ENCODE assay signal across 19 cellular contexts in the genomic region with DNA sequence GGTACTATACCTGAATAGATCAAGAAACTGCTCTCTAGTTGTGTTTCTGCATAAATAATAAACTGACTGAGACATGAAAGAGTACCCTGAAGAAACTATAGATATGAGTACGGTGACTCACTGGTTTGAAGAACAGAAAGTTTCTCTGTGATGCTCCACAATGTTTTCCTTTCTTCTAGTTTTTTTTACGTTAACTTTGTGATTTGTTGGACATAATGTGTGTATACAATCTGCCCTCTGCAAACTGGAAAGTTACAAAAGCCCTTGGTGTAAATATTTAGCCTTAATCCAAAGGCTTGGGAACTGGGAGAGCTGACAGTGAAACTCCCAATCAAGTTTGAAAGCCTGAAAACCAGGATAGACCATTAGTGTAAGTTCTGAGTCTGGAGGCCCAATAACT. TPM values are rescaled to one million over a fixed set of nuclear protein-coding genes. Genes with fewer than 3 reads are reported as not detected.
DNase-seq lines count a peak whose midpoint lies in the region; ATAC-seq, FAIRE-seq and TF ChIP-seq lines count a peak whose summit lies in the region.
"Had no signal": no experiment of that assay in that cellular context is flagged by ENCODE, and none has a peak within 500 bp of the region (broad histone marks: within the 10 kb centered on the region; RNA-seq: fewer than 3 reads in every experiment).

No MANE protein-coding gene starts in this region.

- FAIRE-seq in HepG2 (lab: Jason Lieb, UNC) = no peak
- FAIRE-seq: A549, GM12892, GM18507 had no signal

- H3K4me1 ChIP-seq in HepG2 (ENCODE audit: insufficient read depth, low read length) = peaks cover 34% of the 10 kb centered on the region
- H3K4me1 ChIP-seq in right lobe of liver = peaks cover 0 to 8% (median 0%) of the 10 kb centered on the region in 4 donors
- H3K4me1 ChIP-seq in smooth muscle cell (ENCODE audit: low read depth) = no peaks in the 10 kb centered on the region
- H3K4me1 ChIP-seq: A549 had no signal

- H3K4me1 Mint-ChIP-seq in activated T-helper 17 cell treated with anti-CD3 and anti-CD28 coated beads, Interleukin-2, amount 50 U/mL, for 72 hours = no peaks in the 10 kb centered on the region

- H3K9me3 Mint-ChIP-seq in activated T-helper 17 cell treated with anti-CD3 and anti-CD28 coated beads, Interleukin-2, amount 50 U/mL, for 72 hours = no peaks in the 10 kb centered on the region
- H3K9me3 Mint-ChIP-seq: CD4-positive, alpha-beta T cell had no signal

- H3K9me3 ChIP-seq in HepG2 (ENCODE audit: low read length) (no peaks in the 10 kb centered on the region), right lobe of liver (no peaks in the 10 kb centered on the region), smooth muscle cell (replicated peaks; ENCODE audit: low read depth) (no peaks in the 10 kb centered on the region)
- H3K9me3 ChIP-seq: A549, HAP-1 had no signal

- DNase-seq in HepG2 (ENCODE audit: low spot score) (peak; percentile 48), right lobe of liver (no peak), fibroblast of villous mesenchyme (ENCODE audit: low read depth) (peak; percentile 37), smooth muscle cell (lab: John Stamatoyannopoulos, UW; ENCODE audit: unreplicated experiment) (no peak), head of caudate nucleus (no peak), NK-92 (lab: John Stamatoyannopoulos, UW; ENCODE audit: unreplicated experiment) (no peak)
- DNase-seq: AML-193; CD4-positive, alpha-beta T cell; DMS153; DMS79; GDM1 had no signal

- WGBS in HepG2 (ENCODE audit: low lambda C conversion rate) = 0% methylated on average over 2 of the region's 2 CpGs
- 68% methylated on average over 2 of the region's 2 CpGs for whole genome bisulfite sequencing in right lobe of liver (ENCODE audit: insufficient coverage, low coverage, low lambda C conversion rate, missing lambda C conversion rate)
- WGBS in smooth muscle cell (ENCODE audit: low lambda C conversion rate) = 26% methylated on average over 2 of the region's 2 CpGs

- CTCF ChIA-PET in HepG2 (lab: Yijun Ruan, JAX; ENCODE audit: low intra/inter-chr PET ratio, low total read pairs) = no interaction called here

- TF ChIP-seq POLR2A in HepG2 (IDR thresholded peaks at IDR 0.05; ENCODE audit: insufficient read depth in 1 of 2, low read depth in 2 of 2, low read length in 2 of 2) (no peak), right lobe of liver (IDR thresholded peaks at IDR 0.05) (no peak)

- peaks cover 7% of the 10 kb centered on the region for H3F3A ChIP-seq in smooth muscle cell (ENCODE audit: low read depth)

- TF ChIP-seq EP300 in HepG2 (IDR thresholded peaks at IDR 0.05; ENCODE audit: low read depth in 2 of 2, low read length in 2 of 2) (peak in 1 of 2 experiments; percentile 51; a peak in 2 of 4 replicates), HepG2 (CRISPR knock-in tag; IDR thresholded peaks at IDR 0.05; ENCODE audit: borderline replicate concordance) (no peak)

- no peaks in the 10 kb centered on the region for H4K20me1 ChIP-seq in HepG2 (ENCODE audit: insufficient read depth, low read length)
- H4K20me1 ChIP-seq in smooth muscle cell (ENCODE audit: low read depth) = no peaks in the 10 kb centered on the region

- peak overlapping the region; percentile 24 for H3K4me2 ChIP-seq in HepG2 (ENCODE audit: low read depth, low read length)
- H3K4me2 ChIP-seq in smooth muscle cell = no peak overlapping the region
- H3K4me2 ChIP-seq: A549 had no signal

- in situ Hi-C loops in HepG2 (cut with HindIII; ENCODE audit: extremely low pct_ligation_motif_present, low pct_unique_long_range_greater_than_20kb) = no loop called here

- H3K27me3 Mint-ChIP-seq in activated T-helper 17 cell treated with anti-CD3 and anti-CD28 coated beads, Interleukin-2, amount 50 U/mL, for 72 hours = peaks cover 32% of the 10 kb centered on the region

- no peaks in the 10 kb centered on the region for H3K79me2 ChIP-seq in HepG2 (ENCODE audit: insufficient read depth, low read length)
- H3K79me2 ChIP-seq in smooth muscle cell (ENCODE audit: low read depth) = no peaks in the 10 kb centered on the region

- TF ChIP-seq RAD21 in HepG2 (CRISPR knock-in tag; IDR thresholded peaks at IDR 0.05) = no peak

- no TSS peak for BruUV-seq in HepG2 (replicated peaks; lab: Mats Ljungman, UMichigan)

- H3K36me3 Mint-ChIP-seq in activated T-helper 17 cell treated with anti-CD3 and anti-CD28 coated beads, Interleukin-2, amount 50 U/mL, for 72 hours (ENCODE audit: low read depth) = no peaks in the 10 kb centered on the region

- TF ChIP-seq CTCF in HepG2 (CRISPR knock-in tag; IDR thresholded peaks at IDR 0.05) (no peak), right lobe of liver (IDR thresholded peaks at IDR 0.05) (no peak), fibroblast of villous mesenchyme (IDR thresholded peaks at IDR 0.05; ENCODE audit: insufficient read depth, low read depth, low read length) (no peak), smooth muscle cell (IDR thresholded peaks at IDR 0.05; ENCODE audit: borderline replicate concordance, insufficient read depth, poor library complexity, severe bottlenecking) (no peak)

- H3K4me3 Mint-ChIP-seq in activated T-helper 17 cell treated with anti-CD3 and anti-CD28 coated beads, Interleukin-2, amount 50 U/mL, for 72 hours = no peak overlapping the region
- H3K4me3 Mint-ChIP-seq: CD4-positive, alpha-beta T cell had no signal

- POLR2A ChIA-PET in HepG2 (lab: Yijun Ruan, JAX) = interaction anchor here (1.0 kb wide), 1 partner anchor 32 kb away, joined by 5 read pairs; a partner anchor contains a TSS

- H3K4me3 ChIP-seq in HepG2 (replicated peaks in 1 of 3; ENCODE audit: insufficient read depth in 1 of 3, low read depth in 2 of 3, low read length in 3 of 3) (no peak overlapping the region), right lobe of liver (no peak overlapping the region), fibroblast of villous mesenchyme (ENCODE audit: low read depth, low read length) (no peak overlapping the region), smooth muscle cell (no peak overlapping the region)
- H3K4me3 ChIP-seq: A549, HAP-1 had no signal

- intact Hi-C loops in HepG2 (cut with micrococcal nuclease; ENCODE audit: unreplicated experiment) = loop anchor here (1.0 kb wide), 1 partner anchor 31 kb away; a partner anchor contains a TSS
- intact Hi-C loops in right lobe of liver (cut with DNase I) = loop anchor here in 1 of 2 donors (10.0 kb wide), 1 partner anchor 153 kb away; no protein-coding TSS in a partner anchor
- intact Hi-C loops in head of caudate nucleus (cut with DNase I) = no loop called here

- ATAC-seq in HepG2 = peak; percentile 54
- ATAC-seq in right lobe of liver = no peak
- peak; percentile 40 for ATAC-seq in activated T-helper 17 cell treated with anti-CD3 and anti-CD28 coated beads, Interleukin-2, amount 50 U/mL, for 72 hours (replicated peaks)
- ATAC-seq in HG02642 (IDR thresholded peaks at IDR 0.05; ENCODE audit: poor library complexity, unreplicated experiment) = no peak
- ATAC-seq: A549 had no signal

- H3K27me3 ChIP-seq in HepG2 (ENCODE audit: control insufficient read depth in 1 of 2, insufficient read depth in 2 of 2, low read length in 2 of 2) (0 out of 5 replicates have a peak, but pooled peaks cover 0 to 1% of the 10 kb centered on the region in 2 experiments), right lobe of liver (no peaks in the 10 kb centered on the region), smooth muscle cell (ENCODE audit: low read depth) (no peaks in the 10 kb centered on the region)

- H3K27ac ChIP-seq in HepG2 (ENCODE audit: extremely low read length, insufficient read depth, low read length) (no peak overlapping the region), right lobe of liver (no peak overlapping the region), smooth muscle cell (ENCODE audit: low read depth) (no peak overlapping the region)
- H3K27ac ChIP-seq: 22Rv1, A549, C4-2B had no signal

- no peak overlapping the region for H3K27ac Mint-ChIP-seq in activated T-helper 17 cell treated with anti-CD3 and anti-CD28 coated beads, Interleukin-2, amount 50 U/mL, for 72 hours
- H3K27ac Mint-ChIP-seq: CD4-positive, alpha-beta T cell had no signal

- H2AFZ ChIP-seq in HepG2 (ENCODE audit: low read length) (no peak overlapping the region), smooth muscle cell (ENCODE audit: low read depth) (peak overlapping the region; percentile 51)

- H3K36me3 ChIP-seq in HepG2 (replicated peaks in 1 of 2; ENCODE audit: control insufficient read depth in 1 of 2, insufficient read depth in 2 of 2, low read length in 2 of 2) (no peaks in the 10 kb centered on the region), right lobe of liver (no peaks in the 10 kb centered on the region), smooth muscle cell (ENCODE audit: low read depth) (no peaks in the 10 kb centered on the region)
- H3K36me3 ChIP-seq: HAP-1 had no signal

- H3K9ac ChIP-seq in HepG2 (ENCODE audit: insufficient read depth, low read depth, low read length) (no peak overlapping the region), smooth muscle cell (ENCODE audit: low read depth) (no peak overlapping the region)

RNA-seq across cellular contexts. Expression of a gene that starts 31.6 kb away (rescaled TPM):
- 126 and 170 TPM in 2 replicates for total RNA-seq in HepG2 (2016; rRNA removed; fragmentation: Illumina TruSeq; extraction: Trizol)
- 73.6 and 81.4 TPM in 2 replicates for total RNA-seq in HepG2 (2016; cell fraction: cytosol; rRNA removed; fragmentation: Illumina TruSeq; extraction: Trizol; ENCODE audit: low read depth)
- 127 and 163 TPM in 2 replicates for total RNA-seq in HepG2 (2016; cell fraction: insoluble cytoplasmic fraction; rRNA removed; fragmentation: Illumina TruSeq; extraction: Trizol)
- total RNA-seq in HepG2 (2016; cell fraction: membrane; rRNA removed; fragmentation: Illumina TruSeq; extraction: Trizol) = 33.8 and 41.6 TPM in 2 replicates
- total RNA-seq in HepG2 (2016; cell fraction: nucleus; rRNA removed; fragmentation: Illumina TruSeq; extraction: Trizol) = 77.5 and 82.3 TPM in 2 replicates
- polyA plus RNA-seq in HepG2 (2011; rRNA removed) = 71.9 and 105 TPM in 2 replicates
- 84.4 and 86.8 TPM in 2 replicates for polyA plus RNA-seq in HepG2 (2011; cell fraction: cytosol; rRNA removed)
- 50.7 and 63.9 TPM in 2 replicates for polyA plus RNA-seq in HepG2 (2011; cell fraction: nucleus; rRNA removed)
- 64.1 and 73.2 TPM in 2 replicates for polyA plus RNA-seq in HepG2 (2012)
- polyA plus RNA-seq in HepG2 (2016; cell fraction: cytosol; fragmentation: Illumina TruSeq; extraction: Trizol; ENCODE audit: low read depth) = 4.8 and 5.5 TPM in 2 replicates
- 147 and 149 TPM in 2 replicates for polyA plus RNA-seq in HepG2 (2016; cell fraction: insoluble cytoplasmic fraction; fragmentation: Illumina TruSeq; extraction: Trizol; ENCODE audit: low read depth)
- polyA plus RNA-seq in HepG2 (2016; cell fraction: membrane; fragmentation: Illumina TruSeq; extraction: Trizol; ENCODE audit: low read depth) = 9.3 and 13.3 TPM in 2 replicates
- polyA plus RNA-seq in HepG2 (2016; cell fraction: nucleus; fragmentation: Illumina TruSeq; extraction: Trizol; ENCODE audit: insufficient read depth, low read depth) = 67.7 and 74.4 TPM in 2 replicates
- polyA minus RNA-seq in HepG2 (2011; rRNA and poly(A)+ RNA removed; ENCODE audit: low replicate concordance) = 32.2 and 93.6 TPM in 2 replicates
- 53.5 and 55.5 TPM in 2 replicates for polyA minus RNA-seq in HepG2 (2011; cell fraction: cytosol; rRNA and poly(A)+ RNA removed)
- polyA minus RNA-seq in HepG2 (2011; cell fraction: nucleus; rRNA and poly(A)+ RNA removed) = 75.1 and 79.7 TPM in 2 replicates
- total RNA-seq in right lobe of liver = 1 to 10 TPM; 3.7 to 7.6 (median 6.8) TPM
- 10 to 100 TPM; 31.0 to 32.5 TPM for total RNA-seq in activated T-helper 17 cell treated with anti-CD3 and anti-CD28 coated beads, Interleukin-2, amount 50 U/mL, for 72 hours
- 53.1 and 78.6 TPM in 2 replicates for total RNA-seq in fibroblast of villous mesenchyme
- 188 and 206 TPM in 2 replicates for total RNA-seq in smooth muscle cell
- 141 and 198 TPM in 2 replicates for polyA plus RNA-seq in smooth muscle cell

Comparison
In these comparisons a context has a peak if more than half of its experiments do, and no peak if none do; other contexts are left out.
1. ATAC-seq: peak in HepG2 (single experiment) and activated T-helper 17 cell treated with anti-CD3 and anti-CD28 coated beads, Interleukin-2, amount 50 U/mL, for 72 hours (single experiment); none in right lobe of liver (0 of 4) and HG02642 (single experiment).
2. DNase-seq: peak in HepG2 (single experiment) and fibroblast of villous mesenchyme (single experiment); none in right lobe of liver (0 of 3), smooth muscle cell (single experiment), head of caudate nucleus (0 of 42) and NK-92 (single experiment).